ENCODE assay signal across 31 cellular contexts in genomic region chr20:61126369-61127195, GRCh38.
"Had no signal": no experiment of that assay in that cellular context is flagged by ENCODE, and none has a peak within 500 bp of the region (broad histone marks: within the 10 kb centered on the region; RNA-seq: fewer than 3 reads in every experiment).

No MANE protein-coding gene starts in this region.

- H3K36me3 ChIP-seq: adrenal gland, cardiac muscle cell, left ventricle myocardium inferior, neutrophil, pancreas, prostate gland, vagina had no signal

- H3K4me3 Mint-ChIP-seq: activated naive CD8-positive, alpha-beta T cell; activated T-cell treated with anti-CD3 and anti-CD28 coated beads, Interleukin-2, amount 50 U/mL, for 4 hours; activated T-helper 17 cell treated with anti-CD3 and anti-CD28 coated beads, Interleukin-2, amount 50 U/mL, for 72 hours; nephron; stimulated activated memory B cell treated with anti-CD40 and anti-IgM and Interleukin-4, amounts not matched to agents 10 μg/mL and 1 μg/mL and 100 μg/mL, for 72 hours; stimulated activated naive CD8-positive, alpha-beta T cell treated with anti-CD3 and anti-CD28 coated beads, Interleukin-15, amount 100 ng/mL, for 72 hours; T-cell; T-helper 2 cell treated with Interferon-gamma antibody and Interleukin-4, amounts not matched to agents 5 μg/mL and 100 μg/mL, for 36 hours; type B pancreatic cell had no signal

- H3K27ac Mint-ChIP-seq: activated naive CD8-positive, alpha-beta T cell; activated T-helper 17 cell treated with anti-CD3 and anti-CD28 coated beads, Interleukin-2, amount 50 U/mL, for 72 hours; stimulated activated memory B cell treated with anti-CD40 and anti-IgM and Interleukin-4, amounts not matched to agents 10 μg/mL and 1 μg/mL and 100 μg/mL, for 72 hours; stimulated activated naive CD8-positive, alpha-beta T cell treated with anti-CD3 and anti-CD28 coated beads, Interleukin-15, amount 100 ng/mL, for 72 hours; T-helper 2 cell treated with Interferon-gamma antibody and Interleukin-4, amounts not matched to agents 5 μg/mL and 100 μg/mL, for 36 hours; type B pancreatic cell had no signal

- H3K4me1 Mint-ChIP-seq: activated T-helper 17 cell treated with anti-CD3 and anti-CD28 coated beads, Interleukin-2, amount 50 U/mL, for 72 hours; stimulated activated memory B cell treated with anti-CD40 and anti-IgM and Interleukin-4, amounts not matched to agents 10 μg/mL and 1 μg/mL and 100 μg/mL, for 72 hours; T-cell had no signal

- H3K27me3 ChIP-seq: cardiac muscle cell, pancreas, vagina had no signal

- H3K4me2 ChIP-seq: smooth muscle cell had no signal

- H3K27me3 Mint-ChIP-seq: activated naive CD8-positive, alpha-beta T cell; activated T-helper 17 cell treated with anti-CD3 and anti-CD28 coated beads, Interleukin-2, amount 50 U/mL, for 72 hours; stimulated activated memory B cell treated with anti-CD40 and anti-IgM and Interleukin-4, amounts not matched to agents 10 μg/mL and 1 μg/mL and 100 μg/mL, for 72 hours; T-cell had no signal

- H3K4me3 ChIP-seq: adrenal gland, cardiac muscle cell, left ventricle myocardium inferior, lung, pancreas, prostate gland, smooth muscle cell, vagina had no signal

- DNase-seq: activated CD4-positive, alpha-beta T cell treated with anti-CD3 and anti-CD28 coated beads for 48 hours; activated CD4-positive, alpha-beta T cell treated with anti-CD3 and anti-CD28 coated beads, Interleukin-2, amount 50 U/mL, for 48 hours; activated naive CD4-positive, alpha-beta T cell; activated T-cell treated with anti-CD3 and anti-CD28 coated beads, Interleukin-2, amount 50 U/mL, for 4 hours; adrenal gland; aorta; cortex of kidney; left ventricle myocardium inferior; pancreas; retina; stimulated activated CD4-positive, alpha-beta T cell treated with anti-CD3 and anti-CD28 coated beads, Interleukin-1b, Interleukin-23, amount 100 ng/mL, for 48 hours; stimulated activated CD4-positive, alpha-beta T cell treated with anti-CD3 and anti-CD28 coated beads, Interleukin-4, amount 100 ng/mL, for 4 hours; stimulated activated CD8-positive, alpha-beta memory T cell treated with anti-CD3 and anti-CD28 coated beads, Interleukin-4, amount 100 ng/mL, for 48 hours; stimulated activated naive CD8-positive, alpha-beta T cell treated with anti-CD3 and anti-CD28 coated beads, Interleukin-15, amount 100 ng/mL, for 72 hours; substantia nigra; T-cell had no signal

- H3K9me3 Mint-ChIP-seq: activated T-cell treated with anti-CD3 and anti-CD28 coated beads, Interleukin-2, amount 50 U/mL, for 4 hours; activated T-helper 17 cell treated with anti-CD3 and anti-CD28 coated beads, Interleukin-2, amount 50 U/mL, for 72 hours; nephron; stimulated activated memory B cell treated with anti-CD40 and anti-IgM and Interleukin-4, amounts not matched to agents 10 μg/mL and 1 μg/mL and 100 μg/mL, for 72 hours; stimulated activated naive CD8-positive, alpha-beta T cell treated with anti-CD3 and anti-CD28 coated beads, Interleukin-15, amount 100 ng/mL, for 72 hours; T-cell; T-helper 2 cell treated with Interferon-gamma antibody and Interleukin-4, amounts not matched to agents 5 μg/mL and 100 μg/mL, for 36 hours; type B pancreatic cell had no signal

- H3K27ac ChIP-seq: adrenal gland, cardiac muscle cell, foreskin keratinocyte, left ventricle myocardium inferior, neutrophil, pancreas, prostate gland, vagina had no signal

- H3K9me3 ChIP-seq: adrenal gland, neutrophil, pancreas, prostate gland, vagina had no signal

- ATAC-seq: activated CD4-positive, CD25-positive, alpha-beta regulatory T cell treated with anti-CD3 and anti-CD28 coated beads, Interleukin-2, amount 50 U/mL, for 24 hours; activated T-cell treated with anti-CD3 and anti-CD28 coated beads, Interleukin-2, amount 50 U/mL, for 4 hours; activated T-helper 17 cell treated with anti-CD3 and anti-CD28 coated beads, Interleukin-2, amount 50 U/mL, for 72 hours; pancreas; stimulated activated memory B cell treated with anti-CD40 and anti-IgM and Interleukin-4, amounts not matched to agents 10 μg/mL and 1 μg/mL and 100 μg/mL, for 72 hours; stimulated activated naive CD8-positive, alpha-beta T cell treated with anti-CD3 and anti-CD28 coated beads, Interleukin-15, amount 100 ng/mL, for 72 hours; T-cell had no signal

- H3K4me1 ChIP-seq: adrenal gland, foreskin keratinocyte, left ventricle myocardium inferior, pancreas, prostate gland, vagina had no signal

- H3K36me3 Mint-ChIP-seq: activated naive CD8-positive, alpha-beta T cell; brain; stimulated activated memory B cell treated with anti-CD40 and anti-IgM and Interleukin-4, amounts not matched to agents 10 μg/mL and 1 μg/mL and 100 μg/mL, for 72 hours; T-cell; type B pancreatic cell had no signal
